In the genomic region with DNA sequence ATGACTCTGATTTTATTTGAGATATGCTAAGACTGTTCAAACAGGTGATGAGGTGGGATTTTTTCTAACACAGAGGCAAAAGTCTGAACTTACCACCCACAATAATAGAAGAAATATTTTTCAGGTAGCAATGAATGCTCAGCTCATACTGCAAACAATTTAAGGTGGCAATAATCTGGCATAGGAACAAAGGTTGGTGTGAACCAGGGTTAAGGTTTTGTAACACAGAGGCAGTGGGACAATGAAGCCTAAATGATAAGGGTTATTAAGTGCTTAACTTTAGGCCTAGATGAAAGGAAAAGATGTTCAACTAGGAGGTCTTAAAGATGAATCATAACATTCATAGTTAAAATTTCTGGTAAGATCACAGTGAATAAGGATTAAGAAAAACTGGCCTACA, we compare ENCODE assay signal across 23 cellular contexts.
"Had no signal": no experiment of that assay in that cellular context is flagged by ENCODE, and none has a peak within 500 bp of the region (broad histone marks: within the 10 kb centered on the region; RNA-seq: fewer than 3 reads in every experiment).

No MANE protein-coding gene starts in this region.

- H3K27ac ChIP-seq: brain microvascular endothelial cell, cardiac muscle cell, SJSA1 had no signal

- H3K4me3 Mint-ChIP-seq: activated T-cell treated with anti-CD3 and anti-CD28 coated beads, Interleukin-2, amount 50 U/mL, for 4 hours; WTC11 had no signal

- H3K27me3 ChIP-seq: brain microvascular endothelial cell, cardiac muscle cell, SJSA1 had no signal

- H3K4me3 ChIP-seq: cardiac muscle cell, SJSA1 had no signal

- H3K9me3 ChIP-seq: SJSA1 had no signal

- H3K9me3 Mint-ChIP-seq: activated naive CD4-positive, alpha-beta T cell treated with anti-CD3 and anti-CD28 coated beads, Interleukin-2, amount 50 U/mL, for 72 hours; activated T-cell treated with anti-CD3 and anti-CD28 coated beads, Interleukin-2, amount 50 U/mL, for 4 hours; WTC11 had no signal

- H3K27ac Mint-ChIP-seq: activated naive CD4-positive, alpha-beta T cell treated with anti-CD3 and anti-CD28 coated beads, Interleukin-2, amount 50 U/mL, for 72 hours had no signal

- DNase-seq: activated CD4-positive, alpha-beta T cell treated with anti-CD3 and anti-CD28 coated beads for 48 hours; activated CD4-positive, alpha-beta T cell treated with anti-CD3 and anti-CD28 coated beads, Interleukin-2, amount 50 U/mL, for 4 hours; activated CD4-positive, CD25-positive, alpha-beta regulatory T cell treated with anti-CD3 and anti-CD28 coated beads, Interleukin-2, amount 50 U/mL, for 72 hours; activated CD8-positive, alpha-beta memory T cell treated with anti-CD3 and anti-CD28 coated beads for 24 hours; activated effector memory CD4-positive, alpha-beta T cell treated with anti-CD3 and anti-CD28 coated beads, Interleukin-2, amount 50 U/mL, for 16 hours; activated naive CD4-positive, alpha-beta T cell treated with Interleukin-2 at 50 U/mL for 16 hours; activated T-cell treated with anti-CD3 and anti-CD28 coated beads, Interleukin-2, amount 50 U/mL, for 4 hours; brain microvascular endothelial cell; MM.1S; NCI-H1105; NCI-H1436 treated with DMSO at 0.1 percent for 48 hours; NCI-H187; NCI-H2081; NCI-H510A treated with DMSO at 0.1 percent for 48 hours; PC-3; SHP77; SW 1271; T-helper 9 cell had no signal

- ATAC-seq: activated naive CD4-positive, alpha-beta T cell treated with anti-CD3 and anti-CD28 coated beads, Interleukin-2, amount 50 U/mL, for 72 hours; activated T-cell treated with anti-CD3 and anti-CD28 coated beads, Interleukin-2, amount 50 U/mL, for 4 hours; PC-3; SK-N-SH treated with all-trans-retinoic acid at 6 μM for 48 hours; WTC11 had no signal

- H3K36me3 ChIP-seq: brain microvascular endothelial cell, cardiac muscle cell had no signal
